In genomic region chr2:55268907-55269611, GRCh38 we compare ENCODE assay signal across 8 cellular contexts. TPM values are rescaled to one million over a fixed set of nuclear protein-coding genes. Genes with fewer than 3 reads are reported as not detected.
DNase-seq lines count a peak whose midpoint lies in the region; ATAC-seq and TF ChIP-seq lines count a peak whose summit lies in the region.

A gene with protein sequence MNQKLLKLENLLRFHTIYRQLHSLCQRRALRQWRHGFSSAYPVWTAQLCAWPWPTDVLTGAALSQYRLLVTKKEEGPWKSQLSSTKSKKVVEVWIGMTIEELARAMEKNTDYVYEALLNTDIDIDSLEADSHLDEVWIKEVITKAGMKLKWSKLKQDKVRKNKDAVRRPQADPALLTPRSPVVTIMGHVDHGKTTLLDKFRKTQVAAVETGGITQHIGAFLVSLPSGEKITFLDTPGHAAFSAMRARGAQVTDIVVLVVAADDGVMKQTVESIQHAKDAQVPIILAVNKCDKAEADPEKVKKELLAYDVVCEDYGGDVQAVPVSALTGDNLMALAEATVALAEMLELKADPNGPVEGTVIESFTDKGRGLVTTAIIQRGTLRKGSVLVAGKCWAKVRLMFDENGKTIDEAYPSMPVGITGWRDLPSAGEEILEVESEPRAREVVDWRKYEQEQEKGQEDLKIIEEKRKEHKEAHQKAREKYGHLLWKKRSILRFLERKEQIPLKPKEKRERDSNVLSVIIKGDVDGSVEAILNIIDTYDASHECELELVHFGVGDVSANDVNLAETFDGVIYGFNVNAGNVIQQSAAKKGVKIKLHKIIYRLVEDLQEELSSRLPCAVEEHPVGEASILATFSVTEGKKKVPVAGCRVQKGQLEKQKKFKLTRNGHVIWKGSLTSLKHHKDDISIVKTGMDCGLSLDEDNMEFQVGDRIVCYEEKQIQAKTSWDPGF (minus strand): TSS chr2:55269231. CDS start chr2:55263858, 5,373 bp downstream.

- ATAC-seq in GM18498 (IDR thresholded peaks at IDR 0.05; ENCODE audit: unreplicated experiment) (peak; percentile 98), HG02938 (IDR thresholded peaks at IDR 0.05; ENCODE audit: unreplicated experiment) (peak; percentile 95)

- DNase-seq in NCI-H187 (lab: John Stamatoyannopoulos, UW) = peak; percentile 91 to 98
- peak; percentile 66 to 91 (median 84) for DNase-seq in T-helper 2 cell
- DNase-seq in right atrium auricular region (ENCODE audit: low spot score) = peak; percentile 93
- peak; percentile 60 for DNase-seq in pulmonary artery endothelial cell (ENCODE audit: low read depth, low spot score)
- peak; percentile 92 to 95 for DNase-seq in uterus

- H3K27ac ChIP-seq in angular gyrus (ENCODE audit: low read depth, low read length) (peak within 1 kb of the TSS; percentile 86), right atrium auricular region (peak within 1 kb of the TSS; percentile 85 to 92), uterus (peak within 1 kb of the TSS; percentile 86 to 87)

- peaks cover 0 to 19% of the 10 kb centered on the region in 2 donors for H3K4me1 ChIP-seq in right atrium auricular region
- no peaks in the 10 kb centered on the region for H3K4me1 ChIP-seq in uterus

- H3K27me3 ChIP-seq in right atrium auricular region (no peaks in the 10 kb centered on the region), uterus (no peaks in the 10 kb centered on the region)

- intact Hi-C loops in uterus (cut with DNase I; ENCODE audit: low total_unique reads) = no loop called here

- TF ChIP-seq CTCF in right atrium auricular region (IDR thresholded peaks at IDR 0.05) = no peak
- peak in 3 of 4 experiments; percentile 3 to 26 (median 24) for TF ChIP-seq CTCF in uterus (IDR thresholded peaks at IDR 0.05)

- peaks cover 31% of the 10 kb centered on the region for H3K36me3 ChIP-seq in right atrium auricular region
- H3K36me3 ChIP-seq in uterus = no peaks in the 10 kb centered on the region

- no peak for TF ChIP-seq POLR2A in uterus (IDR thresholded peaks at IDR 0.05)

- peak within 1 kb of the TSS; percentile 73 to 75 for H3K4me3 ChIP-seq in right atrium auricular region
- H3K4me3 ChIP-seq in uterus = peak within 1 kb of the TSS; percentile 45 to 62

- H3K9me3 ChIP-seq in right atrium auricular region (no peaks in the 10 kb centered on the region), uterus (no peaks in the 10 kb centered on the region)

RNA-seq across cellular contexts. Expression of the gene that starts here (rescaled TPM):
- total RNA-seq in right atrium auricular region (10 to 100 TPM; 25.1 to 29.8 TPM), pulmonary artery endothelial cell (36.0 and 39.7 TPM in 2 replicates), uterus (10 to 100 TPM in 3 of 4 donors, 1 to 10 TPM in 1; 1.8 to 29.4 (median 12.8) TPM)

Comparison
In these comparisons a context has a peak if more than half of its experiments do, and no peak if none do; other contexts are left out.
1. Peak in every context shown above with its lines: DNase-seq, ATAC-seq, H3K4me3 ChIP-seq and H3K27ac ChIP-seq.
2. CTCF ChIP-seq: peak in uterus (3 of 4); none in right atrium auricular region (0 of 2).